Comparison of ENCODE assay signal across 9 cellular contexts in the genomic region with DNA sequence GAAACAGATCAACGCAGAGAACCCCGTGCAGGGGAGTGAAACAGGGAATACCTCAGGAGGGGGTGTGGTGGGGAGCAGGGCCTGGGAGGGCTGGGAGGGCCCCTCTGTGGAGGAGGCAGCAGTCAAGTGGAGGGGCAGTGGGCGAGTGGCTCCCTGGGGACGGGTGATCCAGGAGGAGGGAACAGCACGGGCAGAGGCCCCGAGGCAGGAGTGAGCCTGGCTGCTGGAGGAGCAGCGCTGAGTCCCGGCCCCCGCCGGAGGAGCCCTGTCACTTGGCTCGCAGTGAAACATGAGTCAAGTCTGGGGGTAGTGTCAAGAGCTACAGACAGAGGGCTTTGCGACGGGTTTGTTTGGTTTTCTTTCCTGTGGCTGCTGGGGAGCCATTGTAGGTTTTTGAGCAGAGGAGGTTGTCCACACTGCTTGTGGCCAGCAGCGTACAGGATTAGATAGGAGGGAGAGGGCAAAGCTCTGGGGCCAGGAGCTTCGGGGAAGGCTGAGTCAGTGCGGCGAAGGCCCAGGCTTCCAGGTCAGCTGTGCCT.
A peak's percentile ranks its signal among the peaks of the same experiment; 100 is the strongest.
DNase-seq lines count a peak whose midpoint lies in the region; ATAC-seq, FAIRE-seq and TF ChIP-seq lines count a peak whose summit lies in the region.
"Had no signal": no experiment of that assay in that cellular context is flagged by ENCODE, and none has a peak within 500 bp of the region (broad histone marks: within the 10 kb centered on the region; RNA-seq: fewer than 3 reads in every experiment).

No MANE protein-coding gene starts in this region.

- ATAC-seq in GM18858 (IDR thresholded peaks at IDR 0.05; ENCODE audit: unreplicated experiment) (peak; percentile 2), HG03558 (IDR thresholded peaks at IDR 0.05; ENCODE audit: extremely low read depth, unreplicated experiment) (peak; percentile 3), K562 (peak; percentile 89), psoas muscle (peak; percentile 33 to 62 (median 54)), omental fat pad (ENCODE audit: low FRiP score) (no peak)

- POLR2A ChIA-PET in K562 (lab: Yijun Ruan, JAX) = interaction anchor here (0.6 to 1.8 kb wide), 4 partner anchors 8 to 575 kb away, joined by 3 to 6 read pairs (median 4); no protein-coding TSS in a partner anchor

- H3K27ac ChIP-seq in K562 (ENCODE audit: extremely low read depth, low read depth, low read length) = no peak overlapping the region
- no peak overlapping the region for H3K27ac ChIP-seq in psoas muscle

- no TSS peak for BruUV-seq in K562 (replicated peaks; lab: Mats Ljungman, UMichigan)

- H3K79me2 ChIP-seq in K562 (ENCODE audit: control insufficient read depth, insufficient read depth, low read length) = no peaks in the 10 kb centered on the region; the same call in 2 of the 3 replicates

- H3K27me3 ChIP-seq in K562 (ENCODE audit: control insufficient read depth in 2 of 2, insufficient read depth in 2 of 2, low read length in 2 of 2) = no peaks in the 10 kb centered on the region
- no peaks in the 10 kb centered on the region for H3K27me3 ChIP-seq in psoas muscle (ENCODE audit: insufficient read depth in 3 of 3, low read length in 2 of 3)

- WGBS in K562 (ENCODE audit: insufficient coverage, low coverage, missing lambda C conversion rate) = 22% methylated on average over 14 of the region's 17 CpGs
- 52 to 82% (median 59%) methylated on average over 17 of the region's 17 CpGs for WGBS in psoas muscle, 3 donors

- in situ Hi-C loops in K562 (cut with MboI) = no loop called here

- TF ChIP-seq CTCF in K562 (IDR thresholded peaks at IDR 0.05 in 2 of 3, conservative IDR thresholded peaks at IDR 0.05 in 1 of 3; ENCODE audit: insufficient read depth in 2 of 3, low read depth in 1 of 3, low read length in 3 of 3) = 0 out of 6 replicates have a peak, but pooled peaks of 2 of the 3 experiments have one; percentile 9 to 20
- TF ChIP-seq CTCF in psoas muscle (IDR thresholded peaks at IDR 0.05) = no peak
- TF ChIP-seq CTCF in omental fat pad (IDR thresholded peaks at IDR 0.05) = no peak

- H3K9me1 ChIP-seq in K562 (ENCODE audit: control insufficient read depth, insufficient read depth, low read length) = no peaks in the 10 kb centered on the region

- no peaks in the 10 kb centered on the region for H3K9me3 ChIP-seq in K562 (replicated peaks; ENCODE audit: control insufficient read depth, insufficient read depth, low read depth, low read length)
- H3K9me3 ChIP-seq in psoas muscle = no peaks in the 10 kb centered on the region

- no peak overlapping the region for H2AFZ ChIP-seq in K562 (ENCODE audit: low read depth, low read length)

- no peak for TF ChIP-seq EP300 in K562 (IDR thresholded peaks at IDR 0.05; ENCODE audit: low read length)

- DNase-seq in K562 (ENCODE audit: extremely low read depth in 1 of 4, low spot score in 3 of 4) = peak; percentile 52 to 67 (median 60)
- peak in 1 of 2 donors; percentile 71 for DNase-seq in psoas muscle
- no peak for DNase-seq in cerebellar cortex (ENCODE audit: low spot score)
- no peak for DNase-seq in activated CD4-positive, alpha-beta T cell treated with anti-CD3 and anti-CD28 coated beads, Interleukin-2, amount 50 U/mL, for 1 hour
- DNase-seq in omental fat pad (ENCODE audit: low spot score) = no peak
- no peak for DNase-seq in stimulated activated CD4-positive, alpha-beta T cell treated with anti-CD3 and anti-CD28 coated beads, Interleukin-2, amount 100 ng/mL, for 24 hours
- DNase-seq: naive B cell had no signal

- CTCF ChIA-PET in K562 (lab: Yijun Ruan, JAX; ENCODE audit: low intra/inter-chr PET ratio) = no interaction called here

- no peak overlapping the region for H3K4me2 ChIP-seq in K562 (ENCODE audit: insufficient read depth, low read length)

- H3K36me3 ChIP-seq in K562 (ENCODE audit: control insufficient read depth, insufficient read depth, low read length) = no peaks in the 10 kb centered on the region; the same call in 2 of the 3 replicates
- no peaks in the 10 kb centered on the region for H3K36me3 ChIP-seq in psoas muscle (ENCODE audit: insufficient read depth in 1 of 2, low read depth in 1 of 2)

- peak overlapping the region in 1 of 2 experiments; percentile 85; a peak in 2 of 4 replicates for H3K9ac ChIP-seq in K562 (ENCODE audit: insufficient read depth in 1 of 2, low read depth in 2 of 2, low read length in 2 of 2)

- no peak for TF ChIP-seq POLR2A in K562 (conservative IDR thresholded peaks at IDR 0.05)

- H3K4me1 ChIP-seq in K562 (replicated peaks in 1 of 2; ENCODE audit: control insufficient read depth in 2 of 2, insufficient read depth in 2 of 2, low read length in 2 of 2) = peaks cover 10 to 35% of the 10 kb centered on the region in 2 experiments
- peaks cover 23% of the 10 kb centered on the region for H3K4me1 ChIP-seq in psoas muscle

- intact Hi-C loops in K562 (cut with micrococcal nuclease) = no loop called here
- intact Hi-C loops in psoas muscle (cut with DNase I) = loop anchor here in 1 of 2 donors (10.0 kb wide), 1 partner anchor 113 kb away; a partner anchor contains a TSS

- peak; percentile 46 for FAIRE-seq in K562 (lab: Jason Lieb, UNC)

- peaks cover 41% of the 10 kb centered on the region for H4K20me1 ChIP-seq in K562 (replicated peaks; ENCODE audit: control insufficient read depth, insufficient read depth, low read length)

- H3K4me3 ChIP-seq in K562 = no peak overlapping the region
- H3K4me3 ChIP-seq in psoas muscle = no peak overlapping the region

- no peak for TF ChIP-seq RAD21 in K562 (CRISPR knock-in tag; conservative IDR thresholded peaks at IDR 0.05 in 1 of 2, IDR thresholded peaks at IDR 0.05 in 1 of 2)

TF ChIP-seq in K562, 482 proteins besides CTCF, POLR2A, EP300 and RAD21 (continues in another document):
- TF ChIP-seq HLTF (IDR thresholded peaks at IDR 0.05) (no peak), HDAC1 (IDR thresholded peaks at IDR 0.05) (0 out of 4 replicates have a peak, but pooled peaks of 1 of the 2 experiments have one; percentile 33), CREM (IDR thresholded peaks at IDR 0.05; ENCODE audit: low read depth) (0 out of 2 replicates have a peak, but pooled peaks have one; percentile 20), ERF (CRISPR knock-in tag; IDR thresholded peaks at IDR 0.05) (no peak), ZFP36 (IDR thresholded peaks at IDR 0.05; ENCODE audit: low read depth, low read length, partially characterized antibody) (peak; percentile 83), MIER1 (IDR thresholded peaks at IDR 0.05; ENCODE audit: low read depth) (no peak), IFI16 (CRISPR knock-in tag; IDR thresholded peaks at IDR 0.05) (no peak), YY1 (IDR thresholded peaks at IDR 0.05; ENCODE audit: borderline replicate concordance in 1 of 3, control insufficient read depth in 1 of 3, extremely low read depth in 1 of 3, insufficient read depth in 3 of 3, insufficient read length in 1 of 3, insufficient replicate concordance in 2 of 3, low read depth in 1 of 3, low read length in 2 of 3) (peak in 1 of 3 experiments; percentile 36), L3MBTL2 (IDR thresholded peaks at IDR 0.05) (no peak), ZNF324 (CRISPR knock-in tag; IDR thresholded peaks at IDR 0.05) (no peak), FOXA3 (CRISPR knock-in tag; conservative IDR thresholded peaks at IDR 0.05 in 1 of 2, IDR thresholded peaks at IDR 0.05 in 1 of 2) (peak in 1 of 2 experiments; percentile 75; a peak in 1 of 4 replicates), CBX1 (IDR thresholded peaks at IDR 0.05; ENCODE audit: low read depth) (peak; percentile 25; the same call in 1 of the 2 replicates), ETV6 (IDR thresholded peaks at IDR 0.05; ENCODE audit: borderline replicate concordance in 1 of 2, low read depth in 2 of 2, low read length in 1 of 2) (no peak), ETV6 (CRISPR knock-in tag; IDR thresholded peaks at IDR 0.05; ENCODE audit: borderline replicate concordance) (no peak)
- TF ChIP-seq, protein P1, sequence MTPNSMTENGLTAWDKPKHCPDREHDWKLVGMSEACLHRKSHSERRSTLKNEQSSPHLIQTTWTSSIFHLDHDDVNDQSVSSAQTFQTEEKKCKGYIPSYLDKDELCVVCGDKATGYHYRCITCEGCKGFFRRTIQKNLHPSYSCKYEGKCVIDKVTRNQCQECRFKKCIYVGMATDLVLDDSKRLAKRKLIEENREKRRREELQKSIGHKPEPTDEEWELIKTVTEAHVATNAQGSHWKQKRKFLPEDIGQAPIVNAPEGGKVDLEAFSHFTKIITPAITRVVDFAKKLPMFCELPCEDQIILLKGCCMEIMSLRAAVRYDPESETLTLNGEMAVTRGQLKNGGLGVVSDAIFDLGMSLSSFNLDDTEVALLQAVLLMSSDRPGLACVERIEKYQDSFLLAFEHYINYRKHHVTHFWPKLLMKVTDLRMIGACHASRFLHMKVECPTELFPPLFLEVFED (CRISPR knock-in tag; conservative IDR thresholded peaks at IDR 0.05) = no peak
- TF ChIP-seq, protein P2, sequence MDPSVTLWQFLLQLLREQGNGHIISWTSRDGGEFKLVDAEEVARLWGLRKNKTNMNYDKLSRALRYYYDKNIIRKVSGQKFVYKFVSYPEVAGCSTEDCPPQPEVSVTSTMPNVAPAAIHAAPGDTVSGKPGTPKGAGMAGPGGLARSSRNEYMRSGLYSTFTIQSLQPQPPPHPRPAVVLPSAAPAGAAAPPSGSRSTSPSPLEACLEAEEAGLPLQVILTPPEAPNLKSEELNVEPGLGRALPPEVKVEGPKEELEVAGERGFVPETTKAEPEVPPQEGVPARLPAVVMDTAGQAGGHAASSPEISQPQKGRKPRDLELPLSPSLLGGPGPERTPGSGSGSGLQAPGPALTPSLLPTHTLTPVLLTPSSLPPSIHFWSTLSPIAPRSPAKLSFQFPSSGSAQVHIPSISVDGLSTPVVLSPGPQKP (CRISPR knock-in tag; IDR thresholded peaks at IDR 0.05) = no peak
- TF ChIP-seq, protein P3, sequence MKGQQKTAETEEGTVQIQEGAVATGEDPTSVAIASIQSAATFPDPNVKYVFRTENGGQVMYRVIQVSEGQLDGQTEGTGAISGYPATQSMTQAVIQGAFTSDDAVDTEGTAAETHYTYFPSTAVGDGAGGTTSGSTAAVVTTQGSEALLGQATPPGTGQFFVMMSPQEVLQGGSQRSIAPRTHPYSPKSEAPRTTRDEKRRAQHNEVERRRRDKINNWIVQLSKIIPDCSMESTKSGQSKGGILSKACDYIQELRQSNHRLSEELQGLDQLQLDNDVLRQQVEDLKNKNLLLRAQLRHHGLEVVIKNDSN (CRISPR knock-in tag; IDR thresholded peaks at IDR 0.05) = 0 out of 2 replicates have a peak, but pooled peaks have one; percentile 11
- TF ChIP-seq, protein P4, sequence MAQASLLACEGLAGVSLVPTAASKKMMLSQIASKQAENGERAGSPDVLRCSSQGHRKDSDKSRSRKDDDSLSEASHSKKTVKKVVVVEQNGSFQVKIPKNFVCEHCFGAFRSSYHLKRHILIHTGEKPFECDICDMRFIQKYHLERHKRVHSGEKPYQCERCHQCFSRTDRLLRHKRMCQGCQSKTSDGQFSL (CRISPR knock-in tag; IDR thresholded peaks at IDR 0.05) = no peak
- TF ChIP-seq, protein P4 (tag; IDR thresholded peaks at IDR 0.05) = no peak

Comparison
In these comparisons a context has a peak if more than half of its experiments do, and no peak if none do; other contexts are left out.
1. DNase-seq: peak in K562 (4 of 4); none in cerebellar cortex (single experiment), activated CD4-positive, alpha-beta T cell treated with anti-CD3 and anti-CD28 coated beads, Interleukin-2, amount 50 U/mL, for 1 hour (single experiment), omental fat pad (single experiment) and stimulated activated CD4-positive, alpha-beta T cell treated with anti-CD3 and anti-CD28 coated beads, Interleukin-2, amount 100 ng/mL, for 24 hours (0 of 2).
2. CTCF ChIP-seq: peak in K562 (2 of 3); none in psoas muscle (single experiment) and omental fat pad (0 of 3).